Comparison of ENCODE assay signal across 18 cellular contexts in genomic region chr5:174384509-174384947, GRCh38.
DNase-seq lines count a peak whose midpoint lies in the region; ATAC-seq and TF ChIP-seq lines count a peak whose summit lies in the region.
"Had no signal": no experiment of that assay in that cellular context is flagged by ENCODE, and none has a peak within 500 bp of the region (broad histone marks: within the 10 kb centered on the region; RNA-seq: fewer than 3 reads in every experiment).

No MANE protein-coding gene starts in this region.

- peak overlapping the region; percentile 84 for H3K27ac Mint-ChIP-seq in type B pancreatic cell
- no peak overlapping the region for H3K27ac Mint-ChIP-seq in activated T-helper 2 cell treated with anti-CD3 and anti-CD28 coated beads, Interferon-gamma antibody, Interleukin-2, Interleukin-4, amounts not matched to agents 10 μg/mL and 5 μg/mL and 100 μg/mL, durations not matched to agents 14 hours and 24 hours and 36 hours
- H3K27ac Mint-ChIP-seq: natural killer cell had no signal

- peaks cover 16% of the 10 kb centered on the region for H3K27me3 Mint-ChIP-seq in type B pancreatic cell
- H3K27me3 Mint-ChIP-seq in activated T-helper 2 cell treated with anti-CD3 and anti-CD28 coated beads, Interferon-gamma antibody, Interleukin-2, Interleukin-4, amounts not matched to agents 10 μg/mL and 5 μg/mL and 100 μg/mL, durations not matched to agents 14 hours and 24 hours and 36 hours (ENCODE audit: low read depth) = no peaks in the 10 kb centered on the region

- peak overlapping the region; percentile 67 for H3K4me3 Mint-ChIP-seq in type B pancreatic cell
- H3K4me3 Mint-ChIP-seq in activated T-helper 2 cell treated with anti-CD3 and anti-CD28 coated beads, Interferon-gamma antibody, Interleukin-2, Interleukin-4, amounts not matched to agents 10 μg/mL and 5 μg/mL and 100 μg/mL, durations not matched to agents 14 hours and 24 hours and 36 hours (ENCODE audit: low read depth) = no peak overlapping the region
- H3K4me3 Mint-ChIP-seq: natural killer cell had no signal

- H3K27ac ChIP-seq in cardiac muscle cell = no peak overlapping the region
- H3K27ac ChIP-seq: A549, coronary artery, SJSA1 had no signal

- no peaks in the 10 kb centered on the region for H3K4me1 ChIP-seq in cardiac muscle cell (ENCODE audit: low read depth)

- TF ChIP-seq CTCF in cardiac muscle cell (IDR thresholded peaks at IDR 0.05; ENCODE audit: low read depth, low read length) (no peak), type B pancreatic cell (conservative IDR thresholded peaks at IDR 0.05) (no peak)

- H3K4me1 Mint-ChIP-seq in type B pancreatic cell (ENCODE audit: unreplicated experiment) = peaks cover 22% of the 10 kb centered on the region
- no peaks in the 10 kb centered on the region for H3K4me1 Mint-ChIP-seq in activated T-helper 2 cell treated with anti-CD3 and anti-CD28 coated beads, Interferon-gamma antibody, Interleukin-2, Interleukin-4, amounts not matched to agents 10 μg/mL and 5 μg/mL and 100 μg/mL, durations not matched to agents 14 hours and 24 hours and 36 hours (ENCODE audit: low read depth)
- H3K4me1 Mint-ChIP-seq: natural killer cell had no signal

- H3K9me3 Mint-ChIP-seq in type B pancreatic cell = no peaks in the 10 kb centered on the region
- no peaks in the 10 kb centered on the region for H3K9me3 Mint-ChIP-seq in activated T-helper 2 cell treated with anti-CD3 and anti-CD28 coated beads, Interferon-gamma antibody, Interleukin-2, Interleukin-4, amounts not matched to agents 10 μg/mL and 5 μg/mL and 100 μg/mL, durations not matched to agents 14 hours and 24 hours and 36 hours

- ATAC-seq in left cardiac atrium (no peak), HG03025 (IDR thresholded peaks at IDR 0.05; ENCODE audit: low FRiP score, unreplicated experiment) (no peak)
- no peak for ATAC-seq in activated CD4-positive, CD25-positive, alpha-beta regulatory T cell treated with anti-CD3 and anti-CD28 coated beads, Interleukin-2, amount 50 U/mL, for 24 hours
- ATAC-seq: A549, natural killer cell had no signal

- no peak overlapping the region for H3K4me3 ChIP-seq in cardiac muscle cell
- H3K4me3 ChIP-seq: A549, coronary artery, SJSA1 had no signal

- DNase-seq in cardiac muscle cell (ENCODE audit: low read depth in 1 of 2, low spot score in 1 of 2) = peak; percentile 23 to 90
- no peak for DNase-seq in left cardiac atrium
- peak; percentile 82 for DNase-seq in RPMI7951 (ENCODE audit: low read depth)
- DNase-seq in fibroblast of the conjunctiva (ENCODE audit: low read depth) = peak; percentile 32
- peak; percentile 73 for DNase-seq in type B pancreatic cell (ENCODE audit: extremely low spot score, unreplicated experiment)
- no peak for DNase-seq in activated T-helper 2 cell treated with anti-CD3 and anti-CD28 coated beads, Interferon-gamma antibody, Interleukin-2, Interleukin-4, amounts not matched to agents 10 μg/mL and 5 μg/mL and 100 μg/mL, durations not matched to agents 14 hours and 24 hours and 36 hours (ENCODE audit: low spot score)
- DNase-seq: activated CD4-positive, alpha-beta T cell treated with anti-CD3 and anti-CD28 coated beads, Interleukin-2, amount 50 U/mL, for 1 hour; activated T-cell treated with anti-CD3 and anti-CD28 coated beads, Interleukin-2, amount 50 U/mL, for 48 hours; GF-D8; natural killer cell; NCI-H2171 treated with DMSO at 0.1 percent for 48 hours; NK-92 treated with Interleukin-12 subunit alpha and Interleukin-12 subunit beta, amount 100 ng/mL, for 24 hours; substantia nigra had no signal

- H3K36me3 ChIP-seq in cardiac muscle cell = no peaks in the 10 kb centered on the region
- H3K36me3 ChIP-seq: SJSA1 had no signal

- no peaks in the 10 kb centered on the region for H3K36me3 Mint-ChIP-seq in type B pancreatic cell
- H3K36me3 Mint-ChIP-seq in activated T-helper 2 cell treated with anti-CD3 and anti-CD28 coated beads, Interferon-gamma antibody, Interleukin-2, Interleukin-4, amounts not matched to agents 10 μg/mL and 5 μg/mL and 100 μg/mL, durations not matched to agents 14 hours and 24 hours and 36 hours (ENCODE audit: low read depth) = no peaks in the 10 kb centered on the region
- H3K36me3 Mint-ChIP-seq: natural killer cell had no signal

- no peaks in the 10 kb centered on the region for H3K27me3 ChIP-seq in cardiac muscle cell
- H3K27me3 ChIP-seq: SJSA1 had no signal

- no peaks in the 10 kb centered on the region for H3K9me3 ChIP-seq in cardiac muscle cell (ENCODE audit: low read depth)
- H3K9me3 ChIP-seq: A549 had no signal

- intact Hi-C loops in left cardiac atrium (cut with DNase I) = no loop called here
- intact Hi-C loops in activated T-helper 2 cell treated with anti-CD3 and anti-CD28 coated beads, Interferon-gamma antibody, Interleukin-2, Interleukin-4, amounts not matched to agents 10 μg/mL and 5 μg/mL and 100 μg/mL, durations not matched to agents 14 hours and 24 hours and 36 hours (cut with micrococcal nuclease) = no loop called here

Comparison
In these comparisons a context has a peak if more than half of its experiments do, and no peak if none do; other contexts are left out.
1. DNase-seq: peak in cardiac muscle cell (2 of 2), RPMI7951 (single experiment), fibroblast of the conjunctiva (single experiment) and type B pancreatic cell (single experiment); none in left cardiac atrium (single experiment) and activated T-helper 2 cell treated with anti-CD3 and anti-CD28 coated beads, Interferon-gamma antibody, Interleukin-2, Interleukin-4, amounts not matched to agents 10 μg/mL and 5 μg/mL and 100 μg/mL, durations not matched to agents 14 hours and 24 hours and 36 hours (single experiment).